Comparison of ENCODE assay signal across 14 cellular contexts in the genomic region with DNA sequence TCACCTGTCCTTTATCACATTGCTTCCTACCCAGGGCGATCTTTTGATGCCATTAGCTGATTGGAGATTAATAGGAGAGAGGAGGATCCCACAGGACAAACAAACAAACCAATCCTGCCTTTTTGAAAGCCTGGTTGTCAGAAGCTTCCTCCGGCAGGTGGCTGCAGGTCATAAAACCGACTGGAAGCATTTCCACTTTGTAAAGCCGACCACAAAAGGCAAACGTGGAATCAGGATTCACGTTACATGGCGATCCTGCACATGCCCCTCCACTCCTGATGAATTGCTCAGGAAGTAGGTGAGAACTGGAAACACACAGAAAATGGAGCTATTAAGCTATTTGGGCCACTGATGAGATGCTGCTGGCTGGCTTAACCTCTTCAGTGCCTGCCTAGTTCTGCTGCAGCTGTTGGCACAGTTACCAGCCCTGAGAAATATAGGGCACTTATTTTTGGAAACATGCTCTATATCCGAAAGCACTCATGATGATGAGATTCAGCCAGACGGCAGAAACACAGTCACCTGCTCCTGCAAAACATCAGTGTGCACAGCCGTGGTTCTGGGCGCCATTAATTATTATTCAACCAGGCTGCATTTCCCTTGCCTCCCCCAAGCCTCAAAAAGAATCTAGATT.
DNase-seq lines count a peak whose midpoint lies in the region; TF ChIP-seq lines count a peak whose summit lies in the region.
"Had no signal": no experiment of that assay in that cellular context is flagged by ENCODE, and none has a peak within 500 bp of the region (broad histone marks: within the 10 kb centered on the region; RNA-seq: fewer than 3 reads in every experiment).

No MANE protein-coding gene starts in this region.

- H3K4me1 ChIP-seq in CD4-positive, alpha-beta memory T cell (ENCODE audit: insufficient read depth, low read length): no peaks in the 10 kb centered on the region
- H3K4me1 ChIP-seq: BE2C, breast epithelium had no signal

- H3K9me3 Mint-ChIP-seq in osteocyte (ENCODE audit: unreplicated experiment): peaks cover 1% of the 10 kb centered on the region
- peaks cover 0 to 3% (median 0%) of the 10 kb centered on the region in 8 donors for H3K9me3 Mint-ChIP-seq in CD4-positive, alpha-beta memory T cell
- H3K9me3 Mint-ChIP-seq in activated T-helper 1 cell treated with anti-CD3 and anti-CD28 coated beads, Interleukin-12 subunit alpha, Interleukin-12 subunit beta, Interleukin-2, Interleukin-4 antibody, amounts not matched to agents 30 ng/mL and 10 ng/mL and 1 ng/mL, durations not matched to agents 14 hours and 24 hours and 36 hours: no peaks in the 10 kb centered on the region
- H3K9me3 Mint-ChIP-seq in progenitor cell of endocrine pancreas (ENCODE audit: low read depth): no peaks in the 10 kb centered on the region
- H3K9me3 Mint-ChIP-seq: activated naive CD4-positive, alpha-beta T cell treated with anti-CD3 and anti-CD28 coated beads for 36 hours had no signal

- no peaks in the 10 kb centered on the region for H3K27me3 ChIP-seq in CD4-positive, alpha-beta memory T cell (ENCODE audit: insufficient read depth, low read length)
- H3K27me3 ChIP-seq: BE2C, breast epithelium had no signal

- H3K4me3 Mint-ChIP-seq in osteocyte (ENCODE audit: unreplicated experiment): no peak overlapping the region
- H3K4me3 Mint-ChIP-seq in CD4-positive, alpha-beta memory T cell: no peak overlapping the region
- H3K4me3 Mint-ChIP-seq in activated T-helper 1 cell treated with anti-CD3 and anti-CD28 coated beads, Interleukin-12 subunit alpha, Interleukin-12 subunit beta, Interleukin-2, Interleukin-4 antibody, amounts not matched to agents 30 ng/mL and 10 ng/mL and 1 ng/mL, durations not matched to agents 14 hours and 24 hours and 36 hours: no peak overlapping the region
- no peak overlapping the region for H3K4me3 Mint-ChIP-seq in progenitor cell of endocrine pancreas (ENCODE audit: low read depth)
- H3K4me3 Mint-ChIP-seq: activated naive CD4-positive, alpha-beta T cell treated with anti-CD3 and anti-CD28 coated beads for 36 hours had no signal

- H3K4me1 Mint-ChIP-seq in osteocyte (ENCODE audit: unreplicated experiment): peaks cover 22% of the 10 kb centered on the region
- no peaks in the 10 kb centered on the region for H3K4me1 Mint-ChIP-seq in CD4-positive, alpha-beta memory T cell
- no peaks in the 10 kb centered on the region for H3K4me1 Mint-ChIP-seq in activated T-helper 1 cell treated with anti-CD3 and anti-CD28 coated beads, Interleukin-12 subunit alpha, Interleukin-12 subunit beta, Interleukin-2, Interleukin-4 antibody, amounts not matched to agents 30 ng/mL and 10 ng/mL and 1 ng/mL, durations not matched to agents 14 hours and 24 hours and 36 hours (ENCODE audit: low read depth)
- H3K4me1 Mint-ChIP-seq in progenitor cell of endocrine pancreas (ENCODE audit: low read depth): peaks cover 1% of the 10 kb centered on the region

- H3K36me3 Mint-ChIP-seq in osteocyte (ENCODE audit: unreplicated experiment) (no peaks in the 10 kb centered on the region), progenitor cell of endocrine pancreas (ENCODE audit: insufficient read depth) (no peaks in the 10 kb centered on the region)
- H3K36me3 Mint-ChIP-seq in CD4-positive, alpha-beta memory T cell: no peaks in the 10 kb centered on the region
- no peaks in the 10 kb centered on the region for H3K36me3 Mint-ChIP-seq in activated T-helper 1 cell treated with anti-CD3 and anti-CD28 coated beads, Interleukin-12 subunit alpha, Interleukin-12 subunit beta, Interleukin-2, Interleukin-4 antibody, amounts not matched to agents 30 ng/mL and 10 ng/mL and 1 ng/mL, durations not matched to agents 14 hours and 24 hours and 36 hours (ENCODE audit: low read depth)

- no peak overlapping the region for H3K4me3 ChIP-seq in CD4-positive, alpha-beta memory T cell (ENCODE audit: low read length in 2 of 2)
- H3K4me3 ChIP-seq: breast epithelium had no signal

- no peaks in the 10 kb centered on the region for H3K9me3 ChIP-seq in CD4-positive, alpha-beta memory T cell (ENCODE audit: control insufficient read depth in 1 of 2, low read length in 2 of 2)
- H3K9me3 ChIP-seq: BE2C, breast epithelium had no signal

- H3K27ac Mint-ChIP-seq in osteocyte (ENCODE audit: unreplicated experiment) (peak overlapping the region; percentile 36), progenitor cell of endocrine pancreas (no peak overlapping the region)
- H3K27ac Mint-ChIP-seq in CD4-positive, alpha-beta memory T cell: no peak overlapping the region
- H3K27ac Mint-ChIP-seq in activated T-helper 1 cell treated with anti-CD3 and anti-CD28 coated beads, Interleukin-12 subunit alpha, Interleukin-12 subunit beta, Interleukin-2, Interleukin-4 antibody, amounts not matched to agents 30 ng/mL and 10 ng/mL and 1 ng/mL, durations not matched to agents 14 hours and 24 hours and 36 hours: no peak overlapping the region
- H3K27ac Mint-ChIP-seq: activated naive CD4-positive, alpha-beta T cell treated with anti-CD3 and anti-CD28 coated beads for 36 hours had no signal

- H3K27me3 Mint-ChIP-seq in osteocyte (ENCODE audit: unreplicated experiment) (no peaks in the 10 kb centered on the region), progenitor cell of endocrine pancreas (peaks cover 24% of the 10 kb centered on the region)
- H3K27me3 Mint-ChIP-seq in CD4-positive, alpha-beta memory T cell: no peaks in the 10 kb centered on the region
- H3K27me3 Mint-ChIP-seq in activated T-helper 1 cell treated with anti-CD3 and anti-CD28 coated beads, Interleukin-12 subunit alpha, Interleukin-12 subunit beta, Interleukin-2, Interleukin-4 antibody, amounts not matched to agents 30 ng/mL and 10 ng/mL and 1 ng/mL, durations not matched to agents 14 hours and 24 hours and 36 hours (ENCODE audit: insufficient read depth): peaks cover 4% of the 10 kb centered on the region

- POLR2A ChIA-PET in CD4-positive, alpha-beta memory T cell (lab: Charles Lee; ENCODE audit: partially characterized antibody): no interaction called here

- TF ChIP-seq CTCF in osteocyte (IDR thresholded peaks at IDR 0.05) (no peak), progenitor cell of endocrine pancreas (IDR thresholded peaks at IDR 0.05; ENCODE audit: unreplicated experiment) (no peak)

- DNase-seq in DMS79 (lab: John Stamatoyannopoulos, UW) (peak; percentile 69), NCI-H2081 (lab: John Stamatoyannopoulos, UW) (peak; percentile 51 to 82), SW480 (ENCODE audit: low spot score) (peak; percentile 88), osteocyte (ENCODE audit: extremely low spot score, unreplicated experiment) (no peak), progenitor cell of endocrine pancreas (ENCODE audit: low spot score, unreplicated experiment) (no peak)
- no peak for DNase-seq in CD4-positive, alpha-beta memory T cell
- DNase-seq in activated T-helper 1 cell treated with anti-CD3 and anti-CD28 coated beads, Interleukin-12 subunit alpha, Interleukin-12 subunit beta, Interleukin-2, Interleukin-4 antibody, amounts not matched to agents 30 ng/mL and 10 ng/mL and 1 ng/mL, durations not matched to agents 14 hours and 24 hours and 36 hours (ENCODE audit: low spot score): no peak
- no peak for DNase-seq in activated T-cell treated with anti-CD3 and anti-CD28 coated beads, Interleukin-2, amount 50 U/mL, for 48 hours
- DNase-seq: activated naive CD4-positive, alpha-beta T cell treated with anti-CD3 and anti-CD28 coated beads for 36 hours; BE2C; islet precursor cell; stimulated activated CD4-positive, alpha-beta T cell treated with anti-CD3 and anti-CD28 coated beads, Interleukin-1b, Interleukin-23, amount 100 ng/mL, for 48 hours; trophoblast cell had no signal

- H3K27ac ChIP-seq in CD4-positive, alpha-beta memory T cell (ENCODE audit: low read depth, low read length): no peak overlapping the region
- H3K27ac ChIP-seq: breast epithelium had no signal

- H3K36me3 ChIP-seq in CD4-positive, alpha-beta memory T cell (ENCODE audit: insufficient read depth, low read length): no peaks in the 10 kb centered on the region
- H3K36me3 ChIP-seq: BE2C, breast epithelium had no signal

- CTCF ChIA-PET in CD4-positive, alpha-beta memory T cell (lab: Charles Lee; ENCODE audit: partially characterized antibody): no interaction called here

- intact Hi-C loops in CD4-positive, alpha-beta memory T cell (cut with micrococcal nuclease): no loop called here
- intact Hi-C loops in activated T-helper 1 cell treated with anti-CD3 and anti-CD28 coated beads, Interleukin-12 subunit alpha, Interleukin-12 subunit beta, Interleukin-2, Interleukin-4 antibody, amounts not matched to agents 30 ng/mL and 10 ng/mL and 1 ng/mL, durations not matched to agents 14 hours and 24 hours and 36 hours (cut with micrococcal nuclease): no loop called here

Comparison
In these comparisons a context has a peak if more than half of its experiments do, and no peak if none do; other contexts are left out.
1. DNase-seq: peak in DMS79 (single experiment), NCI-H2081 (2 of 2) and SW480 (single experiment); none in osteocyte (single experiment), CD4-positive, alpha-beta memory T cell (0 of 5), activated T-helper 1 cell treated with anti-CD3 and anti-CD28 coated beads, Interleukin-12 subunit alpha, Interleukin-12 subunit beta, Interleukin-2, Interleukin-4 antibody, amounts not matched to agents 30 ng/mL and 10 ng/mL and 1 ng/mL, durations not matched to agents 14 hours and 24 hours and 36 hours (single experiment), activated T-cell treated with anti-CD3 and anti-CD28 coated beads, Interleukin-2, amount 50 U/mL, for 48 hours (0 of 2) and progenitor cell of endocrine pancreas (single experiment).